21 cellular contexts compared by ENCODE assay signal in genomic region chr3:122283796-122284445, GRCh38. TPM values are rescaled to one million over a fixed set of nuclear protein-coding genes. Genes with fewer than 3 reads are reported as not detected.
"Had no signal": no experiment of that assay in that cellular context is flagged by ENCODE, and none has a peak within 500 bp of the region (broad histone marks: within the 10 kb centered on the region; RNA-seq: fewer than 3 reads in every experiment).

No MANE protein-coding gene starts in this region.

- H3K4me3 Mint-ChIP-seq: endodermal cell; nephron; stimulated activated naive B cell treated with anti-CD40 and anti-IgM and Interleukin-4, amounts not matched to agents 10 μg/mL and 1 μg/mL and 100 μg/mL, for 72 hours; stimulated activated naive CD8-positive, alpha-beta T cell treated with anti-CD3 and anti-CD28 coated beads, Interleukin-15, amount 100 ng/mL, for 72 hours had no signal

- H3K9me3 Mint-ChIP-seq: endodermal cell; naive B cell; nephron; stimulated activated naive B cell treated with anti-CD40 and anti-IgM and Interleukin-4, amounts not matched to agents 10 μg/mL and 1 μg/mL and 100 μg/mL, for 72 hours; stimulated activated naive CD8-positive, alpha-beta T cell treated with anti-CD3 and anti-CD28 coated beads, Interleukin-15, amount 100 ng/mL, for 72 hours had no signal

- DNase-seq: effector CD4-positive, alpha-beta T cell; endodermal cell; heart left ventricle; hypothalamus; kidney glomerular epithelial cell; mesendoderm; naive B cell; sigmoid colon; stimulated activated CD4-positive, alpha-beta T cell treated with anti-CD3 and anti-CD28 coated beads, Interleukin-2, amount 100 ng/mL, for 24 hours; stimulated activated CD4-positive, alpha-beta T cell treated with anti-CD3 and anti-CD28 coated beads, Interleukin-4, amount 100 ng/mL, for 4 hours; stimulated activated naive B cell treated with anti-CD40 and anti-IgM and Interleukin-4, amounts not matched to agents 10 μg/mL and 1 μg/mL and 100 μg/mL, for 72 hours; stimulated activated naive CD8-positive, alpha-beta T cell treated with anti-CD3 and anti-CD28 coated beads, Interleukin-15, amount 100 ng/mL, for 72 hours; testis; upper lobe of right lung had no signal

- H3K36me3 Mint-ChIP-seq: stimulated activated naive B cell treated with anti-CD40 and anti-IgM and Interleukin-4, amounts not matched to agents 10 μg/mL and 1 μg/mL and 100 μg/mL, for 72 hours had no signal

- H3K27ac Mint-ChIP-seq: endodermal cell; nephron; stimulated activated naive B cell treated with anti-CD40 and anti-IgM and Interleukin-4, amounts not matched to agents 10 μg/mL and 1 μg/mL and 100 μg/mL, for 72 hours had no signal

- H3K4me1 Mint-ChIP-seq: endodermal cell; nephron; stimulated activated naive B cell treated with anti-CD40 and anti-IgM and Interleukin-4, amounts not matched to agents 10 μg/mL and 1 μg/mL and 100 μg/mL, for 72 hours; stimulated activated naive CD8-positive, alpha-beta T cell treated with anti-CD3 and anti-CD28 coated beads, Interleukin-15, amount 100 ng/mL, for 72 hours had no signal

- H3K27me3 Mint-ChIP-seq: stimulated activated naive CD8-positive, alpha-beta T cell treated with anti-CD3 and anti-CD28 coated beads, Interleukin-15, amount 100 ng/mL, for 72 hours had no signal

RNA-seq across cellular contexts. Expression of gene CSTA, which starts 41.1 kb away (rescaled TPM):
- total RNA-seq: dermis microvascular lymphatic vessel endothelial cell, endodermal cell, endothelial cell of umbilical vein, frontal cortex, glomerular endothelial cell, lung microvascular endothelial cell, osteocyte had no signal
- polyA plus RNA-seq: endothelial cell of umbilical vein had no signal
